In the genomic region with DNA sequence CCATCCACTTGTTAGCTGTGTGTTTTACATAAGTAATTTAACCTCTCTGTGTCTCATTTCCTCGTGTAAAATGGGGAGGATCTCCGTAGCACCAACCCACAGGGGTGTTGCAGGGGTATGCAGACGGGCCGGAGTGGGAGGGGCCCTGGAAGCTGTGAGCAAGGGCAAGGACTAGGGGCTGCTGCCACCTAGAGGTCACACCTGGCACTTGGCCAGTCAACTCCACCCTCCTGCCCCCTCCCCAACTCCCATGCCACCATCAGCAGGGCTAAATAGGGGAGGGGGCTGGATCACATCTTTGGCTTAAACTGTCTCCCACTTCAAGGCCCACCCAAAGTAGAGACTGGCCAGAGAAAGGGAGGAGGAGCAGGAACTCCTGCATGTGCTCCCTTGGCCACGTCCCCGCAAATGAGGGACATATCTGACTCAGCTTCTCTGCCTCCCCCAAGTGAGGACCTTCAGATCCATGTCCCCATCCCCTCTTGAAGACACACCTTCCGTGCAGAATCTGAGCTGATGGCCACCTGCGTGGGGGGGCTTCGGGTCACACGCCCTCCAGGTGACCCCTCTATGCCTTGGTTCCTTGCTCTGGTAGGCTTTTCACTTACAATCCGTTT, we compare ENCODE assay signal across 8 cellular contexts. TPM values are rescaled to one million over a fixed set of nuclear protein-coding genes. Genes with fewer than 3 reads are reported as not detected.
DNase-seq lines count a peak whose midpoint lies in the region; ATAC-seq and TF ChIP-seq lines count a peak whose summit lies in the region.

No MANE protein-coding gene starts in this region.

- H3K4me3 ChIP-seq in DOHH2 (ENCODE audit: low read length) = no peak overlapping the region
- no peak overlapping the region for H3K4me3 ChIP-seq in NT2/D1 (ENCODE audit: insufficient read length, low read depth)
- H3K4me3 ChIP-seq in naive thymus-derived CD4-positive, alpha-beta T cell (ENCODE audit: low read length) = no peak overlapping the region

- no peaks in the 10 kb centered on the region for H3K9me2 ChIP-seq in DOHH2 (replicated peaks; ENCODE audit: control insufficient read depth, low read length)

- H3K4me3 Mint-ChIP-seq in endothelial cell (ENCODE audit: unreplicated experiment) = no peak overlapping the region
- H3K4me3 Mint-ChIP-seq in naive thymus-derived CD4-positive, alpha-beta T cell = peak overlapping the region in 4 of 10 donors; percentile 37 to 67 (median 48)
- H3K4me3 Mint-ChIP-seq in stimulated activated naive B cell treated with anti-CD40 and anti-IgM and Interleukin-4, amounts not matched to agents 10 μg/mL and 1 μg/mL and 100 μg/mL, for 72 hours = peak overlapping the region in 1 of 2 donors; percentile 43

- no peaks in the 10 kb centered on the region for H3K36me3 ChIP-seq in DOHH2 (ENCODE audit: control insufficient read depth, low read length)
- no peaks in the 10 kb centered on the region for H3K36me3 ChIP-seq in NT2/D1 (ENCODE audit: insufficient read depth, insufficient read length, low read length)
- H3K36me3 ChIP-seq in naive thymus-derived CD4-positive, alpha-beta T cell (ENCODE audit: control insufficient read depth in 2 of 3, insufficient read depth in 3 of 3, low read length in 3 of 3) = no peaks in the 10 kb centered on the region

- no peaks in the 10 kb centered on the region for H3K9me3 Mint-ChIP-seq in endothelial cell (ENCODE audit: unreplicated experiment)
- peaks cover 0 to 1% (median 0%) of the 10 kb centered on the region in 11 donors for H3K9me3 Mint-ChIP-seq in naive thymus-derived CD4-positive, alpha-beta T cell
- H3K9me3 Mint-ChIP-seq in stimulated activated naive B cell treated with anti-CD40 and anti-IgM and Interleukin-4, amounts not matched to agents 10 μg/mL and 1 μg/mL and 100 μg/mL, for 72 hours = no peaks in the 10 kb centered on the region

- TF ChIP-seq CTCF in DOHH2 (IDR thresholded peaks at IDR 0.05; ENCODE audit: low read depth, low read length, poor library complexity, severe bottlenecking) (peak; percentile 98), endothelial cell (IDR thresholded peaks at IDR 0.05; ENCODE audit: unreplicated experiment) (peak; percentile 82)

- H3K36me3 Mint-ChIP-seq in endothelial cell (ENCODE audit: low read depth, unreplicated experiment) = no peaks in the 10 kb centered on the region
- H3K36me3 Mint-ChIP-seq in naive thymus-derived CD4-positive, alpha-beta T cell = no peaks in the 10 kb centered on the region
- H3K36me3 Mint-ChIP-seq in stimulated activated naive B cell treated with anti-CD40 and anti-IgM and Interleukin-4, amounts not matched to agents 10 μg/mL and 1 μg/mL and 100 μg/mL, for 72 hours = peaks cover 0 to 2% of the 10 kb centered on the region in 2 donors

- peaks cover 22% of the 10 kb centered on the region for H3K4me1 Mint-ChIP-seq in endothelial cell (ENCODE audit: unreplicated experiment)
- peaks cover 0 to 22% (median 20%) of the 10 kb centered on the region in 7 donors for H3K4me1 Mint-ChIP-seq in naive thymus-derived CD4-positive, alpha-beta T cell
- peaks cover 33 to 52% of the 10 kb centered on the region in 2 donors for H3K4me1 Mint-ChIP-seq in stimulated activated naive B cell treated with anti-CD40 and anti-IgM and Interleukin-4, amounts not matched to agents 10 μg/mL and 1 μg/mL and 100 μg/mL, for 72 hours

- ATAC-seq in HG03175 (IDR thresholded peaks at IDR 0.05; ENCODE audit: unreplicated experiment) (peak; percentile 58), HG03039 (IDR thresholded peaks at IDR 0.05; ENCODE audit: unreplicated experiment) (no peak)
- ATAC-seq in naive thymus-derived CD4-positive, alpha-beta T cell = peak; percentile 87
- peak; percentile 73 to 77 for ATAC-seq in stimulated activated naive B cell treated with anti-CD40 and anti-IgM and Interleukin-4, amounts not matched to agents 10 μg/mL and 1 μg/mL and 100 μg/mL, for 72 hours (replicated peaks)

- no peak overlapping the region for H3K27ac ChIP-seq in DOHH2 (ENCODE audit: low read depth, low read length)
- no peak overlapping the region for H3K27ac ChIP-seq in naive thymus-derived CD4-positive, alpha-beta T cell (ENCODE audit: low read depth, low read length)

- H3K9ac ChIP-seq in NT2/D1 (ENCODE audit: insufficient read length, low read depth) = no peak overlapping the region

- H3K4me2 ChIP-seq in DOHH2 (ENCODE audit: low read length) = peak overlapping the region; percentile 30; the same call in 1 of the 2 replicates

- no peaks in the 10 kb centered on the region for H3K9me3 ChIP-seq in DOHH2 (ENCODE audit: control insufficient read depth, insufficient read depth, low read length)
- no peaks in the 10 kb centered on the region for H3K9me3 ChIP-seq in NT2/D1 (ENCODE audit: insufficient read depth, low read length)
- H3K9me3 ChIP-seq in naive thymus-derived CD4-positive, alpha-beta T cell (ENCODE audit: control insufficient read depth in 2 of 3, low read length in 3 of 3) = no peaks in the 10 kb centered on the region

- H3F3A ChIP-seq in DOHH2 (ENCODE audit: control insufficient read depth, insufficient read depth) = no peaks in the 10 kb centered on the region

- intact Hi-C loops in naive thymus-derived CD4-positive, alpha-beta T cell (cut with micrococcal nuclease) = loop anchor here (1.0 kb wide), 3 partner anchors 17 to 59 kb away; a partner anchor contains a TSS

- H3K27me3 ChIP-seq in DOHH2 (ENCODE audit: control insufficient read depth, low read length) (no peaks in the 10 kb centered on the region), NT2/D1 (ENCODE audit: insufficient read depth, insufficient read length) (no peaks in the 10 kb centered on the region)
- H3K27me3 ChIP-seq in naive thymus-derived CD4-positive, alpha-beta T cell (ENCODE audit: control insufficient read depth in 2 of 2, insufficient read depth in 2 of 2, low read length in 2 of 2) = no peaks in the 10 kb centered on the region

- no peaks in the 10 kb centered on the region for H3K79me2 ChIP-seq in DOHH2 (ENCODE audit: control insufficient read depth, low read length)

- no peaks in the 10 kb centered on the region for H4K20me1 ChIP-seq in DOHH2 (ENCODE audit: control insufficient read depth, insufficient read depth, low read depth, low read length)

- CTCF ChIA-PET in naive thymus-derived CD4-positive, alpha-beta T cell (lab: Charles Lee) = interaction anchor here (0.6 to 14.2 kb wide), 28 partner anchors 11 to 293 kb away, joined by 3 to 366 read pairs (median 5); a partner anchor contains a TSS

- peak; percentile 63 for DNase-seq in NT2/D1 (ENCODE audit: low read depth, low spot score)
- DNase-seq in activated CD8-positive, alpha-beta memory T cell treated with anti-CD3 and anti-CD28 coated beads, Interleukin-2, amount 50 U/mL, for 1 hour (ENCODE audit: extremely low read depth) = peak; percentile 40
- DNase-seq in endothelial cell (ENCODE audit: low spot score) = peak; percentile 80
- peak; percentile 61 to 79 (median 76) for DNase-seq in naive thymus-derived CD4-positive, alpha-beta T cell
- DNase-seq in stimulated activated naive B cell treated with anti-CD40 and anti-IgM and Interleukin-4, amounts not matched to agents 10 μg/mL and 1 μg/mL and 100 μg/mL, for 72 hours = peak; percentile 61

- no peak overlapping the region for H3K27ac Mint-ChIP-seq in endothelial cell (ENCODE audit: unreplicated experiment)
- H3K27ac Mint-ChIP-seq in naive thymus-derived CD4-positive, alpha-beta T cell = peak overlapping the region in 4 of 9 donors; percentile 6 to 53 (median 42)
- H3K27ac Mint-ChIP-seq in stimulated activated naive B cell treated with anti-CD40 and anti-IgM and Interleukin-4, amounts not matched to agents 10 μg/mL and 1 μg/mL and 100 μg/mL, for 72 hours = peak overlapping the region; percentile 39

- peaks cover 6% of the 10 kb centered on the region for H3K27me3 Mint-ChIP-seq in endothelial cell (ENCODE audit: unreplicated experiment)
- no peaks in the 10 kb centered on the region for H3K27me3 Mint-ChIP-seq in naive thymus-derived CD4-positive, alpha-beta T cell
- H3K27me3 Mint-ChIP-seq in stimulated activated naive B cell treated with anti-CD40 and anti-IgM and Interleukin-4, amounts not matched to agents 10 μg/mL and 1 μg/mL and 100 μg/mL, for 72 hours = peaks cover 4 to 28% of the 10 kb centered on the region in 2 donors

- peaks cover 22% of the 10 kb centered on the region for H3K4me1 ChIP-seq in DOHH2 (ENCODE audit: control insufficient read depth, low read length)
- peaks cover 36% of the 10 kb centered on the region for H3K4me1 ChIP-seq in NT2/D1 (ENCODE audit: insufficient read depth, insufficient read length)
- peaks cover 0 to 16% of the 10 kb centered on the region in 2 donors for H3K4me1 ChIP-seq in naive thymus-derived CD4-positive, alpha-beta T cell (ENCODE audit: control insufficient read depth in 2 of 2, insufficient read depth in 2 of 2, low read length in 2 of 2)

- POLR2A ChIA-PET in naive thymus-derived CD4-positive, alpha-beta T cell (lab: Charles Lee) = interaction anchor here (0.6 to 5.0 kb wide), 5 partner anchors 16 to 59 kb away, joined by 3 to 31 read pairs (median 5); a partner anchor contains a TSS

RNA-seq across cellular contexts. Expression of a gene that starts 2.6 kb away (rescaled TPM):
- 0.92 TPM for total RNA-seq in endothelial cell (ENCODE audit: unreplicated experiment)
- total RNA-seq in naive thymus-derived CD4-positive, alpha-beta T cell = 1 to 10 TPM in 4 of 5 experiments, under 1 TPM in 1; 0.73 to 2.7 (median 1.6) TPM
- under 1 TPM; 0.07 to 0.30 TPM for polyA plus RNA-seq in naive thymus-derived CD4-positive, alpha-beta T cell

RNA-seq across cellular contexts. Expression of a gene that starts 12.7 kb away (rescaled TPM):
- not detected for total RNA-seq in endothelial cell (ENCODE audit: unreplicated experiment)
- total RNA-seq in naive thymus-derived CD4-positive, alpha-beta T cell = not detected
- polyA plus RNA-seq in naive thymus-derived CD4-positive, alpha-beta T cell = not detected

RNA-seq across cellular contexts. Expression of a gene that starts 14.7 kb away (rescaled TPM):
- total RNA-seq in endothelial cell (ENCODE audit: unreplicated experiment) = 17.7 TPM
- total RNA-seq in naive thymus-derived CD4-positive, alpha-beta T cell = 10 to 100 TPM in 3 of 5 experiments, 1 to 10 TPM in 2; 7.1 to 21.2 (median 12.7) TPM
- polyA plus RNA-seq in naive thymus-derived CD4-positive, alpha-beta T cell = 1 to 10 TPM; 2.0 to 2.2 TPM

RNA-seq across cellular contexts. Expression of a gene that starts 19.9 kb away (rescaled TPM):
- total RNA-seq in endothelial cell (ENCODE audit: unreplicated experiment) = 3.6 TPM
- under 1 TPM in 4 of 5 experiments, not detected in 1; 0.05 to 0.51 (median 0.07) TPM for total RNA-seq in naive thymus-derived CD4-positive, alpha-beta T cell
- not detected for polyA plus RNA-seq in naive thymus-derived CD4-positive, alpha-beta T cell

RNA-seq across cellular contexts. Expression of a gene that starts 30.4 kb away (rescaled TPM):
- total RNA-seq in endothelial cell (ENCODE audit: unreplicated experiment) = 71.3 TPM
- 100 to 1,000 TPM; 179 to 359 (median 186) TPM for total RNA-seq in naive thymus-derived CD4-positive, alpha-beta T cell
- 10 to 100 TPM; 19.8 to 28.4 TPM for polyA plus RNA-seq in naive thymus-derived CD4-positive, alpha-beta T cell
